Comparison of ENCODE assay signal across 12 cellular contexts in the genomic region with DNA sequence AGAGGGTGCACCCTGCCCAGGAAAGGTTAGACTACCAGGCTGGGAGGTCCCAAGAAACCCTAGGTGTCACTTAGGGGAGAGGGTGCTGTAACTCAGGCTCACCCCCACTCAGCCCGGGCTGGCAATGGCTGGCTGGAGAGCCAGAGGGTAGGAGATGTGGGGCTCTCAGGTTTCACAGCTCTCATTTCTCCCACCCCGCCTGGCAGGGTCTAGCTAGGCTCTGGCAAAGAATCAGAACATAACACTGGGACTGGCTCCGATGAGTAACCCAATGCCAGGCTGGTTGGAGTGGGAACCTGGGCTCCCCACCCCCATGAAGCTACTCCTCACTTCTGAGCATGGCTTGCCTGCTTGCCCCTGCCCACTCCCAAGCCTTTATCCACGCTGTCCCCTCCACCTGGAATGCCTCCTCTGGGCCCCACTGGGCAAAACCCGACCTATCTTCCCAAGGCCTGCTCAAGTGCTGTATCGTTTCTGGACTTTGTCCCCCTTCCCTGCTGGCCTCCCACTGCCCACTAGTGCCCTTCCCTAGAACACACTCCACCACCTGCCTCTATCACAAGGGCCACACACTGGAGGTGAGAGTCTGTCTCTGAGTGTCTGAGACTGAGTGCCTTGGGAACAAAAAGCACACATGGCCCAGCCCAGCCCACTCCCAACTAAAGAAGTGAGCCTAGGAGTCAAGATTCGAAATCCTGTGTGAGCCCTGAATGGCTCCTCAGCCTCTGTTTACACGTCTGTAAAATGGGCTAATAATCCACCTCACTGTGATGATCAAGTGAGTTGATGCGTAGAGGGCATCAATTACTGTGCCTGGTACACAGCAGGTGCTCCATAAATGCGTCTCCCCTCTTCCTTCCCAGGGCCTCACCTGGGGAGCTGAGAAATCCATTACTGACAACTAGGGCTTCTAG. TPM values are rescaled to one million over a fixed set of nuclear protein-coding genes. Genes with fewer than 3 reads are reported as not detected.
A peak's percentile ranks its signal among the peaks of the same experiment; 100 is the strongest.
DNase-seq lines count a peak whose midpoint lies in the region; ATAC-seq, FAIRE-seq and TF ChIP-seq lines count a peak whose summit lies in the region.
"Had no signal": no experiment of that assay in that cellular context is flagged by ENCODE, and none has a peak within 500 bp of the region (broad histone marks: within the 10 kb centered on the region; RNA-seq: fewer than 3 reads in every experiment).

No MANE protein-coding gene starts in this region.

- no peaks in the 10 kb centered on the region for H3K36me3 Mint-ChIP-seq in MCF 10A (ENCODE audit: insufficient read depth, unreplicated experiment)
- no peaks in the 10 kb centered on the region for H3K36me3 Mint-ChIP-seq in stimulated activated memory B cell treated with anti-CD40 and anti-IgM and Interleukin-4, amounts not matched to agents 10 μg/mL and 1 μg/mL and 100 μg/mL, for 72 hours
- H3K36me3 Mint-ChIP-seq: activated naive CD8-positive, alpha-beta T cell treated with anti-CD3 and anti-CD28 coated beads, Interleukin-2, amount 10 ng/mL, durations not matched to agents 7 days and 5 days had no signal

- H3K9ac ChIP-seq in H1 (replicated peaks in 1 of 4; ENCODE audit: extremely low read depth in 1 of 4, low read depth in 3 of 4, low read length in 3 of 4) = no peak overlapping the region

- H2BK12ac ChIP-seq in H1 (ENCODE audit: low read depth, low read length) = no peak overlapping the region

- no peak for TF ChIP-seq POLR2A in breast epithelium (IDR thresholded peaks at IDR 0.05)
- no peak for TF ChIP-seq POLR2A in H1 (IDR thresholded peaks at IDR 0.05; ENCODE audit: control extremely low read depth in 1 of 2, low read depth in 2 of 2, low read length in 2 of 2)

- peaks cover 0 to 2% of the 10 kb centered on the region in 2 experiments for H4K20me1 ChIP-seq in H1 (replicated peaks in 1 of 2; ENCODE audit: control insufficient read depth in 1 of 2, insufficient read depth in 2 of 2, low read length in 2 of 2)

- no peak overlapping the region for H3K56ac ChIP-seq in H1 (replicated peaks; ENCODE audit: insufficient read length, low read depth, low read length)

- CTCF ChIA-PET in MCF 10A (lab: Yijun Ruan, JAX) = interaction anchor here (0.7 to 4.8 kb wide), 6 partner anchors 20 to 113 kb away, joined by 3 to 30 read pairs (median 7); no protein-coding TSS in a partner anchor
- CTCF ChIA-PET in H1 (lab: Charles Lee; ENCODE audit: partially characterized antibody) = interaction anchor here (0.6 to 6.8 kb wide), 10 partner anchors 11 to 170 kb away, joined by 3 to 64 read pairs (median 4); no protein-coding TSS in a partner anchor

- H2BK15ac ChIP-seq in H1 (ENCODE audit: low read length) = 0 out of 2 replicates have a peak overlapping the region, but pooled peaks have one; percentile 93

- H3K27me3 ChIP-seq in breast epithelium (no peaks in the 10 kb centered on the region), H1 (replicated peaks in 1 of 4; ENCODE audit: control insufficient read depth in 3 of 4, extremely low read depth in 1 of 4, insufficient read depth in 3 of 4, low read length in 3 of 4) (no peaks in the 10 kb centered on the region; a peak in 1 of 7 replicates)

- no peaks in the 10 kb centered on the region for H3K27me3 Mint-ChIP-seq in MCF 10A (ENCODE audit: insufficient read depth, unreplicated experiment)
- H3K27me3 Mint-ChIP-seq in stimulated activated memory B cell treated with anti-CD40 and anti-IgM and Interleukin-4, amounts not matched to agents 10 μg/mL and 1 μg/mL and 100 μg/mL, for 72 hours = no peaks in the 10 kb centered on the region

- no peak overlapping the region; a peak in 2 of 4 replicates for H3K4me2 ChIP-seq in H1 (ENCODE audit: insufficient read depth in 1 of 2, low read depth in 2 of 2, low read length in 2 of 2)

- H3K27ac ChIP-seq in breast epithelium (peak overlapping the region in 1 of 2 donors; percentile 46), H1 (ENCODE audit: low read depth, low read length) (peak overlapping the region; percentile 32; the same call in 1 of the 2 replicates)
- H3K27ac ChIP-seq: neutrophil had no signal

- H3K79me1 ChIP-seq in H1 (ENCODE audit: low read depth, low read length) = peaks cover 8% of the 10 kb centered on the region

- H2BK5ac ChIP-seq in H1 (ENCODE audit: low read depth, low read length) = no peak overlapping the region

- DNase-seq in MCF 10A (ENCODE audit: unreplicated experiment) = peak; percentile 17
- DNase-seq in breast epithelium (ENCODE audit: low spot score in 2 of 2) = no peak
- peak; percentile 47 for DNase-seq in NCI-H2196 treated with DMSO at 0.1 percent for 48 hours (lab: John Stamatoyannopoulos, UW; ENCODE audit: unreplicated experiment)
- DNase-seq in H1 (ENCODE audit: low read depth in 1 of 2, low spot score in 2 of 2) = no peak
- DNase-seq: activated naive CD8-positive, alpha-beta T cell treated with anti-CD3 and anti-CD28 coated beads, Interleukin-2, amount 10 ng/mL, durations not matched to agents 7 days and 5 days; Kasumi-1 had no signal

- peaks cover 12% of the 10 kb centered on the region for H3K23me2 ChIP-seq in H1 (ENCODE audit: low read depth, low read length)

- ATAC-seq in stimulated activated memory B cell treated with anti-CD40 and anti-IgM and Interleukin-4, amounts not matched to agents 10 μg/mL and 1 μg/mL and 100 μg/mL, for 72 hours = no peak
- ATAC-seq in GM18517 (IDR thresholded peaks at IDR 0.05; ENCODE audit: unreplicated experiment) (no peak), HG03196 (IDR thresholded peaks at IDR 0.05; ENCODE audit: unreplicated experiment) (no peak), HG03460 (IDR thresholded peaks at IDR 0.05; ENCODE audit: unreplicated experiment) (no peak)

- no TSS peak for BruUV-seq in MCF 10A (replicated peaks; lab: Mats Ljungman, UMichigan)

- H3K27ac Mint-ChIP-seq in MCF 10A (ENCODE audit: low read depth, unreplicated experiment) = no peak overlapping the region
- peak overlapping the region; percentile 84 for H3K27ac Mint-ChIP-seq in stimulated activated memory B cell treated with anti-CD40 and anti-IgM and Interleukin-4, amounts not matched to agents 10 μg/mL and 1 μg/mL and 100 μg/mL, for 72 hours

- no peak overlapping the region for H3K23ac ChIP-seq in H1 (ENCODE audit: insufficient read length)

- H3K18ac ChIP-seq in H1 (ENCODE audit: extremely low read depth, low read length) = peak overlapping the region; percentile 62

- peaks cover 5% of the 10 kb centered on the region for H3K4me1 Mint-ChIP-seq in MCF 10A (ENCODE audit: insufficient read depth, unreplicated experiment)
- H3K4me1 Mint-ChIP-seq in stimulated activated memory B cell treated with anti-CD40 and anti-IgM and Interleukin-4, amounts not matched to agents 10 μg/mL and 1 μg/mL and 100 μg/mL, for 72 hours = peaks cover 12% of the 10 kb centered on the region

- no peak overlapping the region for H3K4me3 ChIP-seq in breast epithelium
- H3K4me3 ChIP-seq in H1 (ENCODE audit: extremely low read depth in 1 of 4, insufficient read depth in 2 of 4, low read depth in 3 of 4, low read length in 4 of 4) = no peak overlapping the region

- H3K14ac ChIP-seq in H1 (ENCODE audit: insufficient read length) = no peak overlapping the region

- H3K9me3 ChIP-seq in breast epithelium (no peaks in the 10 kb centered on the region), H1 (ENCODE audit: insufficient read depth in 2 of 2, low read depth in 1 of 2, low read length in 1 of 2) (no peaks in the 10 kb centered on the region)
- H3K9me3 ChIP-seq: neutrophil had no signal

- POLR2A ChIA-PET in MCF 10A (lab: Yijun Ruan, JAX) = interaction anchor here (1.1 kb wide), 1 partner anchor 18 kb away, joined by 3 read pairs; no protein-coding TSS in a partner anchor
- POLR2A ChIA-PET in H1 (lab: Charles Lee; ENCODE audit: partially characterized antibody) = interaction anchor here (1.3 kb wide), 1 partner anchor 9 kb away, joined by 9 read pairs; no protein-coding TSS in a partner anchor

- H4K8ac ChIP-seq in H1 (ENCODE audit: extremely low read depth, insufficient read depth, low read length) = 0 out of 2 replicates have a peak overlapping the region, but pooled peaks have one; percentile 0

- H2BK120ac ChIP-seq in H1 (replicated peaks; ENCODE audit: low read depth, low read length) = no peak overlapping the region

- no peaks in the 10 kb centered on the region for H3K4me1 ChIP-seq in breast epithelium
- peaks cover 0 to 21% (median 14%) of the 10 kb centered on the region in 4 experiments; a peak in 6 of 7 replicates for H3K4me1 ChIP-seq in H1 (replicated peaks in 1 of 4; ENCODE audit: control insufficient read depth in 3 of 4, insufficient read depth in 4 of 4, low read length in 3 of 4)

- no peak for TF ChIP-seq RAD21 in H1 (IDR thresholded peaks at IDR 0.05 in 1 of 2, conservative IDR thresholded peaks at IDR 0.05 in 1 of 2; ENCODE audit: low read depth in 2 of 2, low read length in 2 of 2)

- no peak for FAIRE-seq in H1 (lab: Jason Lieb, UNC)

- no peaks in the 10 kb centered on the region for H3K79me2 ChIP-seq in H1 (ENCODE audit: control insufficient read depth in 1 of 2, insufficient read depth in 2 of 2, low read length in 2 of 2)

- H2AFZ ChIP-seq in H1 (ENCODE audit: low read length) = no peak overlapping the region

- H3K9me3 Mint-ChIP-seq in MCF 10A (ENCODE audit: unreplicated experiment) = no peaks in the 10 kb centered on the region
- no peaks in the 10 kb centered on the region for H3K9me3 Mint-ChIP-seq in stimulated activated memory B cell treated with anti-CD40 and anti-IgM and Interleukin-4, amounts not matched to agents 10 μg/mL and 1 μg/mL and 100 μg/mL, for 72 hours
- H3K9me3 Mint-ChIP-seq: activated naive CD8-positive, alpha-beta T cell treated with anti-CD3 and anti-CD28 coated beads, Interleukin-2, amount 10 ng/mL, durations not matched to agents 7 days and 5 days had no signal

- WGBS in H1 (ENCODE audit: extremely low coverage in 1 of 2, insufficient coverage in 1 of 2, insufficient read length in 1 of 2, insufficient replicate concordance in 2 of 2, low coverage in 1 of 2, low lambda C conversion rate in 2 of 2, missing lambda C conversion rate in 1 of 2), 2 experiments = 81% methylated on average over 10 of the region's 10 CpGs; no CpG with 5 or more reads in 1 of the 2 experiments

- no peak for TF ChIP-seq EP300 in H1 (IDR thresholded peaks at IDR 0.05; ENCODE audit: borderline replicate concordance in 1 of 2, low read depth in 2 of 2, low read length in 2 of 2)

- H4K5ac ChIP-seq in H1 (ENCODE audit: insufficient read length, low read depth, low read length) = no peak overlapping the region

- H3K4ac ChIP-seq in H1 (replicated peaks; ENCODE audit: insufficient read length, low read depth, low read length) = no peak overlapping the region

- H2AK5ac ChIP-seq in H1 (ENCODE audit: low read depth, low read length) = 0 out of 2 replicates have a peak overlapping the region, but pooled peaks have one; percentile 75

- TF ChIP-seq CTCF in MCF 10A (IDR thresholded peaks at IDR 0.05; ENCODE audit: unreplicated experiment) (no peak), breast epithelium (IDR thresholded peaks at IDR 0.05) (no peak), H1 (IDR thresholded peaks at IDR 0.05; ENCODE audit: control extremely low read depth in 1 of 3, insufficient read depth in 1 of 3, low read depth in 1 of 3, low read length in 3 of 3) (no peak)

- intact Hi-C loops in MCF 10A (cut with micrococcal nuclease) = loop anchor here (5.0 kb wide), 2 partner anchors 48 to 113 kb away; no protein-coding TSS in a partner anchor
- intact Hi-C loops in breast epithelium (cut with DNase I; ENCODE audit: low total_unique reads) = loop anchor here (10.0 kb wide), 1 partner anchor 105 kb away; the partner anchor contains the start of gene ACSBG1

- H2BK20ac ChIP-seq in H1 (ENCODE audit: low read length) = no peak overlapping the region

- no peak overlapping the region for H3K4me3 Mint-ChIP-seq in MCF 10A (ENCODE audit: unreplicated experiment)
- no peak overlapping the region for H3K4me3 Mint-ChIP-seq in stimulated activated memory B cell treated with anti-CD40 and anti-IgM and Interleukin-4, amounts not matched to agents 10 μg/mL and 1 μg/mL and 100 μg/mL, for 72 hours

- no peaks in the 10 kb centered on the region for H3K36me3 ChIP-seq in breast epithelium
- no peaks in the 10 kb centered on the region for H3K36me3 ChIP-seq in H1 (ENCODE audit: control insufficient read depth in 2 of 4, insufficient read depth in 4 of 4, low read length in 3 of 4)
- H3K36me3 ChIP-seq: neutrophil had no signal

- H4K91ac ChIP-seq in H1 (replicated peaks; ENCODE audit: insufficient read length, low read length) = no peak overlapping the region

RNA-seq across cellular contexts. Expression of gene CIB2, which starts 1.9 kb away (rescaled TPM):
- 0.30 and 0.34 TPM in 2 replicates for total RNA-seq in MCF 10A (2022)
- total RNA-seq in breast epithelium = 1 to 10 TPM; 2.9 to 5.8 (median 4.9) TPM
- 45.8 and 46.8 TPM in 2 replicates for total RNA-seq in H1 (2021; fragmentation: NEBNext Ultra II Directional; extraction: Animal tissue kit (Norgen Biotek cat#: 25700))
- 41.5 and 52.0 TPM in 2 replicates for polyA plus RNA-seq in H1 (2011; rRNA removed)
- polyA plus RNA-seq in H1 (2011; cell fraction: cytosol; rRNA removed) = 37.0 TPM
- 26.3 TPM for polyA plus RNA-seq in H1 (2011; cell fraction: nucleus; rRNA removed)
- 42.5 to 59.9 TPM (median 53.2 TPM) in 4 replicates for polyA plus RNA-seq in H1 (2012, experiment 1 of 2)
- polyA plus RNA-seq in H1 (2012, experiment 2 of 2) = 56.5 TPM
- polyA plus RNA-seq in H1 (2013, experiment 1 of 2) = 37.4 TPM
- 34.3 TPM for polyA plus RNA-seq in H1 (2013, experiment 2 of 2)
- 49.1 and 79.1 TPM in 2 replicates for polyA minus RNA-seq in H1 (2011; rRNA and poly(A)+ RNA removed)
- polyA minus RNA-seq in H1 (2011; cell fraction: cytosol; rRNA and poly(A)+ RNA removed) = 16.4 TPM
- polyA minus RNA-seq in H1 (2011; cell fraction: nucleus; rRNA and poly(A)+ RNA removed) = 17.0 TPM

RNA-seq across cellular contexts. Expression of gene IDH3A, which starts 19.8 kb away (rescaled TPM):
- 100.0 and 106 TPM in 2 replicates for total RNA-seq in MCF 10A (2022)
- total RNA-seq in breast epithelium = 10 to 100 TPM; 44.2 to 63.2 (median 52.0) TPM
- total RNA-seq in H1 (2021; fragmentation: NEBNext Ultra II Directional; extraction: Animal tissue kit (Norgen Biotek cat#: 25700)) = 36.8 and 41.5 TPM in 2 replicates
- 15.1 and 23.4 TPM in 2 replicates for polyA plus RNA-seq in H1 (2011; rRNA removed)
- 27.9 TPM for polyA plus RNA-seq in H1 (2011; cell fraction: cytosol; rRNA removed)
- polyA plus RNA-seq in H1 (2011; cell fraction: nucleus; rRNA removed) = 8.5 TPM
- 23.3 to 41.1 TPM (median 25.3 TPM) in 4 replicates for polyA plus RNA-seq in H1 (2012, experiment 1 of 2)
- 2.6 TPM for polyA plus RNA-seq in H1 (2012, experiment 2 of 2)
- 16.8 TPM for polyA plus RNA-seq in H1 (2013, experiment 1 of 2)
- 15.2 TPM for polyA plus RNA-seq in H1 (2013, experiment 2 of 2)
- polyA minus RNA-seq in H1 (2011; rRNA and poly(A)+ RNA removed) = 24.8 and 45.7 TPM in 2 replicates
- 24.2 TPM for polyA minus RNA-seq in H1 (2011; cell fraction: cytosol; rRNA and poly(A)+ RNA removed)
- 16.6 TPM for polyA minus RNA-seq in H1 (2011; cell fraction: nucleus; rRNA and poly(A)+ RNA removed)

RNA-seq across cellular contexts. Expression of gene SH2D7, which starts 37.0 kb away (rescaled TPM):
- total RNA-seq in MCF 10A (2022) (not detected in 2 replicates), breast epithelium (not detected)
- not detected in 2 replicates for total RNA-seq in H1 (2021; fragmentation: NEBNext Ultra II Directional; extraction: Animal tissue kit (Norgen Biotek cat#: 25700))
- not detected in 2 replicates for polyA plus RNA-seq in H1 (2011; rRNA removed)
- polyA plus RNA-seq in H1 (2011; cell fraction: cytosol; rRNA removed) = not detected
- polyA plus RNA-seq in H1 (2011; cell fraction: nucleus; rRNA removed) = not detected
- polyA plus RNA-seq in H1 (2012, experiment 1 of 2) = 0.44 to 0.78 TPM (median 0.58 TPM) in 4 replicates
- 0.54 TPM for polyA plus RNA-seq in H1 (2012, experiment 2 of 2)
- not detected for polyA plus RNA-seq in H1 (2013, experiment 1 of 2)
- not detected for polyA plus RNA-seq in H1 (2013, experiment 2 of 2)
- polyA minus RNA-seq in H1 (2011; rRNA and poly(A)+ RNA removed) = not detected in 2 replicates
- not detected for polyA minus RNA-seq in H1 (2011; cell fraction: cytosol; rRNA and poly(A)+ RNA removed)
- polyA minus RNA-seq in H1 (2011; cell fraction: nucleus; rRNA and poly(A)+ RNA removed) = not detected
- total RNA-seq: ureter had no signal

RNA-seq across cellular contexts. Expression of gene TBC1D2B, which starts 51.8 kb away (rescaled TPM):
- total RNA-seq in MCF 10A (2022) (21.2 and 21.6 TPM in 2 replicates), breast epithelium (10 to 100 TPM; 44.9 to 71.0 (median 69.2) TPM)
- 15.4 and 19.5 TPM in 2 replicates for total RNA-seq in H1 (2021; fragmentation: NEBNext Ultra II Directional; extraction: Animal tissue kit (Norgen Biotek cat#: 25700))
- polyA plus RNA-seq in H1 (2011; rRNA removed) = 11.9 and 13.6 TPM in 2 replicates
- 15.5 TPM for polyA plus RNA-seq in H1 (2011; cell fraction: cytosol; rRNA removed)
- polyA plus RNA-seq in H1 (2011; cell fraction: nucleus; rRNA removed) = 31.0 TPM
- polyA plus RNA-seq in H1 (2012, experiment 1 of 2) = 9.7 to 12.0 TPM (median 11.3 TPM) in 4 replicates
- polyA plus RNA-seq in H1 (2012, experiment 2 of 2) = 4.8 TPM
- 9.2 TPM for polyA plus RNA-seq in H1 (2013, experiment 1 of 2)
- 9.0 TPM for polyA plus RNA-seq in H1 (2013, experiment 2 of 2)
- 17.8 and 17.9 TPM in 2 replicates for polyA minus RNA-seq in H1 (2011; rRNA and poly(A)+ RNA removed)
- 10.9 TPM for polyA minus RNA-seq in H1 (2011; cell fraction: cytosol; rRNA and poly(A)+ RNA removed)
- polyA minus RNA-seq in H1 (2011; cell fraction: nucleus; rRNA and poly(A)+ RNA removed) = 19.8 TPM

Comparison
In these comparisons a context has a peak if more than half of its experiments do, and no peak if none do; other contexts are left out.
1. DNase-seq: peak in MCF 10A (single experiment) and NCI-H2196 treated with DMSO at 0.1 percent for 48 hours (single experiment); none in breast epithelium (0 of 2) and H1 (0 of 2).